27 cellular contexts compared by ENCODE assay signal in genomic region chr15:100981086-100981485, GRCh38.
DNase-seq lines count a peak whose midpoint lies in the region; ATAC-seq and TF ChIP-seq lines count a peak whose summit lies in the region.
"Had no signal": no experiment of that assay in that cellular context is flagged by ENCODE, and none has a peak within 500 bp of the region (broad histone marks: within the 10 kb centered on the region; RNA-seq: fewer than 3 reads in every experiment).

No MANE protein-coding gene starts in this region.

- no peaks in the 10 kb centered on the region for H4K20me1 ChIP-seq in OCI-LY7 (ENCODE audit: insufficient read depth, low read length)

- intact Hi-C loops in OCI-LY7 (cut with micrococcal nuclease; ENCODE audit: unreplicated experiment), result no loop called here
- intact Hi-C loops in activated CD8-positive, alpha-beta T cell treated with anti-CD3 and anti-CD28 coated beads for 36 hours (cut with micrococcal nuclease), result no loop called here

- CTCF ChIA-PET in OCI-LY7 (lab: Charles Lee; ENCODE audit: unreplicated experiment), result no interaction called here
- CTCF ChIA-PET in activated CD8-positive, alpha-beta memory T cell treated with anti-CD3 and anti-CD28 coated beads, Interleukin-2, amount 10 ng/mL, durations not matched to agents 7 days and 5 days (lab: Charles Lee), result no interaction called here
- CTCF ChIA-PET in activated CD8-positive, alpha-beta T cell treated with anti-CD3 and anti-CD28 coated beads for 36 hours (lab: Charles Lee), result interaction anchor here (5.8 kb wide), 1 partner anchor 27 kb away, joined by 30 read pairs; no protein-coding TSS in a partner anchor

- no peak for TF ChIP-seq CTCF in OCI-LY7 (conservative IDR thresholded peaks at IDR 0.05; ENCODE audit: low read length)
- TF ChIP-seq CTCF in activated CD8-positive, alpha-beta T cell treated with anti-CD3 and anti-CD28 coated beads for 36 hours (IDR thresholded peaks at IDR 0.05), result no peak

- no peak overlapping the region for H3K4me3 Mint-ChIP-seq in naive B cell
- H3K4me3 Mint-ChIP-seq in activated CD8-positive, alpha-beta memory T cell treated with anti-CD3 and anti-CD28 coated beads, Interleukin-2, amount 10 ng/mL, durations not matched to agents 7 days and 5 days, result no peak overlapping the region
- no peak overlapping the region for H3K4me3 Mint-ChIP-seq in activated CD8-positive, alpha-beta T cell treated with anti-CD3 and anti-CD28 coated beads for 36 hours
- H3K4me3 Mint-ChIP-seq: activated T-cell treated with anti-CD3 and anti-CD28 coated beads, Interleukin-2, amount 50 U/mL, for 24 hours; CD8-positive, alpha-beta memory T cell had no signal

- H3K4me2 ChIP-seq in OCI-LY7 (ENCODE audit: low read length), result peak overlapping the region; percentile 52

- peaks cover 43% of the 10 kb centered on the region for H3K4me1 ChIP-seq in OCI-LY7 (ENCODE audit: insufficient read depth, low read length, poor library complexity, severe bottlenecking)
- H3K4me1 ChIP-seq in HAP-1, result no peaks in the 10 kb centered on the region
- H3K4me1 ChIP-seq: upper lobe of right lung had no signal

- H3K4me3 ChIP-seq in OCI-LY7 (ENCODE audit: low read depth, low read length, poor library complexity, severe bottlenecking) (no peak overlapping the region), HAP-1 (no peak overlapping the region)
- H3K4me3 ChIP-seq: Peyer's patch, prostate gland, upper lobe of right lung had no signal

- H3K4me1 Mint-ChIP-seq in naive B cell, result peaks cover 6 to 8% (median 7%) of the 10 kb centered on the region in 3 donors
- no peaks in the 10 kb centered on the region for H3K4me1 Mint-ChIP-seq in activated CD8-positive, alpha-beta memory T cell treated with anti-CD3 and anti-CD28 coated beads, Interleukin-2, amount 10 ng/mL, durations not matched to agents 7 days and 5 days
- H3K4me1 Mint-ChIP-seq in activated CD8-positive, alpha-beta T cell treated with anti-CD3 and anti-CD28 coated beads for 36 hours (ENCODE audit: low read depth), result no peaks in the 10 kb centered on the region
- H3K4me1 Mint-ChIP-seq: CD8-positive, alpha-beta memory T cell had no signal

- ATAC-seq in GM18511 (IDR thresholded peaks at IDR 0.05; ENCODE audit: unreplicated experiment) (peak; percentile 70), HG02759 (IDR thresholded peaks at IDR 0.05; ENCODE audit: unreplicated experiment) (peak; percentile 52), naive B cell (ENCODE audit: low read depth in 2 of 2) (peak; percentile 77 to 82)
- no peak for ATAC-seq in activated CD8-positive, alpha-beta memory T cell treated with anti-CD3 and anti-CD28 coated beads, Interleukin-2, amount 10 ng/mL, durations not matched to agents 7 days and 5 days
- no peak for ATAC-seq in activated CD8-positive, alpha-beta T cell treated with anti-CD3 and anti-CD28 coated beads for 36 hours
- ATAC-seq: upper lobe of right lung had no signal

- H3K27ac Mint-ChIP-seq in naive B cell, result no peak overlapping the region
- no peak overlapping the region for H3K27ac Mint-ChIP-seq in activated CD8-positive, alpha-beta memory T cell treated with anti-CD3 and anti-CD28 coated beads, Interleukin-2, amount 10 ng/mL, durations not matched to agents 7 days and 5 days
- H3K27ac Mint-ChIP-seq in activated CD8-positive, alpha-beta T cell treated with anti-CD3 and anti-CD28 coated beads for 36 hours, result no peak overlapping the region
- H3K27ac Mint-ChIP-seq: activated T-cell treated with anti-CD3 and anti-CD28 coated beads, Interleukin-2, amount 50 U/mL, for 24 hours; CD8-positive, alpha-beta memory T cell had no signal

- H3K9me3 Mint-ChIP-seq in naive B cell, result peaks cover 0 to 5% (median 3%) of the 10 kb centered on the region in 7 donors
- no peaks in the 10 kb centered on the region for H3K9me3 Mint-ChIP-seq in activated CD8-positive, alpha-beta memory T cell treated with anti-CD3 and anti-CD28 coated beads, Interleukin-2, amount 10 ng/mL, durations not matched to agents 7 days and 5 days (ENCODE audit: low read depth)
- H3K9me3 Mint-ChIP-seq in activated CD8-positive, alpha-beta T cell treated with anti-CD3 and anti-CD28 coated beads for 36 hours, result peaks cover 5% of the 10 kb centered on the region

- DNase-seq in OCI-LY7 (ENCODE audit: low spot score), result peak; percentile 67
- DNase-seq in naive B cell, result peak; percentile 15
- DNase-seq in activated CD8-positive, alpha-beta memory T cell treated with anti-CD3 and anti-CD28 coated beads, Interleukin-2, amount 10 ng/mL, durations not matched to agents 7 days and 5 days, result no peak
- no peak for DNase-seq in HAP-1 (ENCODE audit: low spot score in 2 of 2)
- DNase-seq in activated CD8-positive, alpha-beta T cell treated with anti-CD3 and anti-CD28 coated beads for 36 hours, result no peak
- DNase-seq in GM03348 (ENCODE audit: low spot score), result no peak
- DNase-seq: activated CD4-positive, alpha-beta T cell treated with anti-CD3 and anti-CD28 coated beads for 1 hour; activated CD8-positive, alpha-beta memory T cell treated with anti-CD3 and anti-CD28 coated beads for 24 hours; activated naive CD4-positive, alpha-beta T cell; activated T-cell treated with anti-CD3 and anti-CD28 coated beads, Interleukin-2, amount 50 U/mL, for 24 hours; CD8-positive, alpha-beta memory T cell; DMS153; effector CD4-positive, alpha-beta T cell; GDM1; head of caudate nucleus; kidney glomerular epithelial cell; NCI-H1048; NCI-H1694 treated with DMSO at 0.1 percent for 48 hours; NCI-H2227 treated with DMSO at 0.1 percent for 48 hours; Peyer's patch; SIG-M5; upper lobe of right lung had no signal

- H2AFZ ChIP-seq in OCI-LY7 (ENCODE audit: low read length), result no peak overlapping the region

- no peaks in the 10 kb centered on the region for H3K27me3 ChIP-seq in HAP-1 (ENCODE audit: low read depth)
- H3K27me3 ChIP-seq: neutrophil, Peyer's patch, upper lobe of right lung had no signal

- peaks cover 40% of the 10 kb centered on the region for H3K79me2 ChIP-seq in OCI-LY7 (ENCODE audit: insufficient read depth, low read depth, low read length)

- H3K27me3 Mint-ChIP-seq in naive B cell, result no peaks in the 10 kb centered on the region
- peaks cover 35% of the 10 kb centered on the region for H3K27me3 Mint-ChIP-seq in activated CD8-positive, alpha-beta memory T cell treated with anti-CD3 and anti-CD28 coated beads, Interleukin-2, amount 10 ng/mL, durations not matched to agents 7 days and 5 days
- H3K27me3 Mint-ChIP-seq in activated CD8-positive, alpha-beta T cell treated with anti-CD3 and anti-CD28 coated beads for 36 hours, result peaks cover 8% of the 10 kb centered on the region

- H3K9me2 ChIP-seq in OCI-LY7 (ENCODE audit: insufficient read depth, low read length), result no peaks in the 10 kb centered on the region

- H3K36me3 ChIP-seq in OCI-LY7 (ENCODE audit: insufficient read depth, low read length) (peaks cover 99% of the 10 kb centered on the region), HAP-1 (replicated peaks) (no peaks in the 10 kb centered on the region; the same call in 1 of the 2 replicates)
- H3K36me3 ChIP-seq: Peyer's patch, prostate gland, upper lobe of right lung had no signal

- POLR2A ChIA-PET in OCI-LY7 (lab: Charles Lee), result interaction anchor here (0.6 to 1.0 kb wide), 2 partner anchors 27 to 1359 kb away, joined by 4 to 5 read pairs; no protein-coding TSS in a partner anchor
- POLR2A ChIA-PET in activated CD8-positive, alpha-beta T cell treated with anti-CD3 and anti-CD28 coated beads for 36 hours (lab: Charles Lee), result no interaction called here

- H3K9me3 ChIP-seq in OCI-LY7 (ENCODE audit: low read length) (peaks cover 29% of the 10 kb centered on the region; the same call in 1 of the 2 replicates), HAP-1 (no peaks in the 10 kb centered on the region)
- H3K9me3 ChIP-seq: neutrophil, Peyer's patch, prostate gland, upper lobe of right lung had no signal

- H3K36me3 Mint-ChIP-seq in naive B cell, result peaks cover 0 to 17% of the 10 kb centered on the region in 2 donors
- no peaks in the 10 kb centered on the region for H3K36me3 Mint-ChIP-seq in activated CD8-positive, alpha-beta memory T cell treated with anti-CD3 and anti-CD28 coated beads, Interleukin-2, amount 10 ng/mL, durations not matched to agents 7 days and 5 days
- H3K36me3 Mint-ChIP-seq in activated CD8-positive, alpha-beta T cell treated with anti-CD3 and anti-CD28 coated beads for 36 hours (ENCODE audit: low read depth), result no peaks in the 10 kb centered on the region

- BruUV-seq in OCI-LY7 (replicated peaks; lab: Mats Ljungman, UMichigan), result no TSS peak

- in situ Hi-C loops in HAP-1 (cut with MboI; ENCODE audit: low sequenced_read_pairs), result no loop called here

- peak overlapping the region; percentile 53 for H3K27ac ChIP-seq in OCI-LY7 (ENCODE audit: low read depth, low read length, poor library complexity, severe bottlenecking)
- H3K27ac ChIP-seq: epithelial cell of prostate, neutrophil, Peyer's patch, prostate gland, upper lobe of right lung had no signal

Comparison
In these comparisons a context has a peak if more than half of its experiments do, and no peak if none do; other contexts are left out.
1. ATAC-seq: peak in GM18511 (single experiment), HG02759 (single experiment) and naive B cell (2 of 2); none in activated CD8-positive, alpha-beta memory T cell treated with anti-CD3 and anti-CD28 coated beads, Interleukin-2, amount 10 ng/mL, durations not matched to agents 7 days and 5 days (single experiment) and activated CD8-positive, alpha-beta T cell treated with anti-CD3 and anti-CD28 coated beads for 36 hours (single experiment).
2. DNase-seq: peak in OCI-LY7 (single experiment) and naive B cell (single experiment); none in activated CD8-positive, alpha-beta memory T cell treated with anti-CD3 and anti-CD28 coated beads, Interleukin-2, amount 10 ng/mL, durations not matched to agents 7 days and 5 days (single experiment), HAP-1 (0 of 2), activated CD8-positive, alpha-beta T cell treated with anti-CD3 and anti-CD28 coated beads for 36 hours (single experiment) and GM03348 (single experiment).